Comparison of ENCODE assay signal across 30 cellular contexts in the genomic region with DNA sequence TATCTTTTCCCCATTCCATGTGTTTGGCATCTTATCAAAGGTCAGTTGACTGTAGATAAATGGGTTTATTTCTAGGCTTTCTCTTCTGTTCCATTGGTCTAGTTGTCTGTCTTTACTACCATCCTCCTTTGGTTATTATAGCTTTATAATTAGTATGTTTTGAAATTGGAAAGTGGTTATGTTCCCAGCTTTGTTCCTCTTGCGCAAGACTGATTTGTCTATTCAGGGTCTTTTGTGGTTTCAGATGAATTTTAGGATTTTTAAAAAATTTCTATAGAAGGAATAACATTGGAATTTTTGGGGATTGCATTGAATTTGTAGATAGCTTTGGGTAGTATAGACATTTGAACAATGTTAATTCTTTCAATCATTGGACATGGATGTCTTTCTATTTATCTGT.
"Had no signal": no experiment of that assay in that cellular context is flagged by ENCODE, and none has a peak within 500 bp of the region (broad histone marks: within the 10 kb centered on the region; RNA-seq: fewer than 3 reads in every experiment).

No MANE protein-coding gene starts in this region.

- FAIRE-seq: pancreas had no signal

- DNase-seq: naive thymus-derived CD8-positive, alpha-beta T cell; nephron progenitor cell; nucleus accumbens; pancreas; psoas muscle; right cardiac atrium; spleen; stimulated activated CD4-positive, alpha-beta T cell treated with anti-CD3 and anti-CD28 coated beads, Interleukin-12 subunit alpha, Interleukin-12 subunit beta, amount 100 ng/mL, for 4 hours; stimulated activated CD4-positive, alpha-beta T cell treated with anti-CD3 and anti-CD28 coated beads, Interleukin-1b, Interleukin-23, amount 100 ng/mL, for 48 hours; stimulated activated CD4-positive, alpha-beta T cell treated with anti-CD3 and anti-CD28 coated beads, Interleukin-4, amount 100 ng/mL, for 1 hour; stimulated activated CD4-positive, alpha-beta T cell treated with anti-CD3 and anti-CD28 coated beads, Interleukin-4, amount 100 ng/mL, for 4 hours; stimulated activated CD8-positive, alpha-beta memory T cell treated with anti-CD3 and anti-CD28 coated beads, Interleukin-4, amount 100 ng/mL, for 48 hours; stimulated activated naive CD4-positive, alpha-beta T cell; stimulated activated naive CD8-positive, alpha-beta T cell treated with anti-CD3 and anti-CD28 coated beads, Interleukin-15, amount 100 ng/mL, for 72 hours; stimulated activated naive CD8-positive, alpha-beta T cell treated with anti-CD3 and anti-CD28 coated beads, Interleukin-15, Interleukin-2, amounts not matched to agents 100 U/mL and 50 U/mL, for 24 hours; substantia nigra; testis; tibial artery; transverse colon; upper lobe of right lung; uterus had no signal

- H3K4me3 ChIP-seq: pancreas, psoas muscle, skin epidermis, smooth muscle cell, spleen, suprapubic skin, testis, tibial artery, transverse colon, upper lobe of right lung, uterus had no signal

- H3K4me1 ChIP-seq: pancreas, psoas muscle, spleen, suprapubic skin, testis, tibial artery, transverse colon, upper lobe of right lung, uterus had no signal

- H3K9me3 ChIP-seq: neutrophil, pancreas, psoas muscle, suprapubic skin, testis, tibial artery, transverse colon, upper lobe of right lung, uterus had no signal

- H3K27ac ChIP-seq: neutrophil, pancreas, psoas muscle, skin epidermis, spleen, suprapubic skin, testis, tibial artery, transverse colon, upper lobe of right lung, uterus had no signal

- H3K36me3 ChIP-seq: neutrophil, pancreas, spleen, suprapubic skin, tibial artery, transverse colon, upper lobe of right lung, uterus had no signal

- H3K4me2 ChIP-seq: smooth muscle cell had no signal

- H3K27me3 ChIP-seq: neutrophil, pancreas, spleen, suprapubic skin, testis, tibial artery, transverse colon, upper lobe of right lung, uterus had no signal

- H3K4me1 Mint-ChIP-seq: naive thymus-derived CD8-positive, alpha-beta T cell; nephron progenitor cell; neural crest cell; stimulated activated memory B cell treated with anti-CD40 and anti-IgM and Interleukin-4, amounts not matched to agents 10 μg/mL and 1 μg/mL and 100 μg/mL, for 72 hours; stimulated activated naive CD8-positive, alpha-beta T cell treated with anti-CD3 and anti-CD28 coated beads, Interleukin-15, amount 100 ng/mL, for 72 hours had no signal

- ATAC-seq: naive thymus-derived CD8-positive, alpha-beta T cell; natural killer cell treated with Interleukin-12 subunit alpha and Interleukin-12 subunit beta and Interleukin-15 and Interleukin-18, amount 100 ng/mL, for 72 hours; pancreas; psoas muscle; right cardiac atrium; sciatic nerve; stimulated activated memory B cell treated with anti-CD40 and anti-IgM and Interleukin-4, amounts not matched to agents 10 μg/mL and 1 μg/mL and 100 μg/mL, for 72 hours; stimulated activated naive CD8-positive, alpha-beta T cell treated with anti-CD3 and anti-CD28 coated beads, Interleukin-15, amount 100 ng/mL, for 72 hours; stimulated activated naive CD8-positive, alpha-beta T cell treated with anti-CD3 and anti-CD28 coated beads, Interleukin-15, Interleukin-2, amounts not matched to agents 100 U/mL and 50 U/mL, for 24 hours; upper lobe of right lung had no signal

- H3K36me3 Mint-ChIP-seq: natural killer cell treated with Interleukin-12 subunit alpha and Interleukin-12 subunit beta and Interleukin-15 and Interleukin-18, amount 100 ng/mL, for 72 hours; type B pancreatic cell had no signal

- H3K27ac Mint-ChIP-seq: naive thymus-derived CD8-positive, alpha-beta T cell; natural killer cell treated with Interleukin-12 subunit alpha and Interleukin-12 subunit beta and Interleukin-15 and Interleukin-18, amount 100 ng/mL, for 72 hours; nephron progenitor cell; stimulated activated memory B cell treated with anti-CD40 and anti-IgM and Interleukin-4, amounts not matched to agents 10 μg/mL and 1 μg/mL and 100 μg/mL, for 72 hours; type B pancreatic cell had no signal

- H3K27me3 Mint-ChIP-seq: stimulated activated memory B cell treated with anti-CD40 and anti-IgM and Interleukin-4, amounts not matched to agents 10 μg/mL and 1 μg/mL and 100 μg/mL, for 72 hours; type B pancreatic cell had no signal

- H3K4me3 Mint-ChIP-seq: naive thymus-derived CD8-positive, alpha-beta T cell; natural killer cell treated with Interleukin-12 subunit alpha and Interleukin-12 subunit beta and Interleukin-15 and Interleukin-18, amount 100 ng/mL, for 72 hours; nephron progenitor cell; neural crest cell; stimulated activated memory B cell treated with anti-CD40 and anti-IgM and Interleukin-4, amounts not matched to agents 10 μg/mL and 1 μg/mL and 100 μg/mL, for 72 hours; stimulated activated naive CD8-positive, alpha-beta T cell treated with anti-CD3 and anti-CD28 coated beads, Interleukin-15, amount 100 ng/mL, for 72 hours; type B pancreatic cell had no signal

- H3K9me3 Mint-ChIP-seq: neural crest cell, type B pancreatic cell had no signal
